Comparison of ENCODE assay signal across 1 cellular context in genomic region chr7:5822422-5822741, GRCh38.
TF ChIP-seq lines count a peak whose summit lies in the region.

No MANE protein-coding gene starts in this region.

TF ChIP-seq in HEK293, 187 proteins besides CTCF, POLR2A, EP300 and RAD21 (continued from another document):
- TF ChIP-seq, protein P1, sequence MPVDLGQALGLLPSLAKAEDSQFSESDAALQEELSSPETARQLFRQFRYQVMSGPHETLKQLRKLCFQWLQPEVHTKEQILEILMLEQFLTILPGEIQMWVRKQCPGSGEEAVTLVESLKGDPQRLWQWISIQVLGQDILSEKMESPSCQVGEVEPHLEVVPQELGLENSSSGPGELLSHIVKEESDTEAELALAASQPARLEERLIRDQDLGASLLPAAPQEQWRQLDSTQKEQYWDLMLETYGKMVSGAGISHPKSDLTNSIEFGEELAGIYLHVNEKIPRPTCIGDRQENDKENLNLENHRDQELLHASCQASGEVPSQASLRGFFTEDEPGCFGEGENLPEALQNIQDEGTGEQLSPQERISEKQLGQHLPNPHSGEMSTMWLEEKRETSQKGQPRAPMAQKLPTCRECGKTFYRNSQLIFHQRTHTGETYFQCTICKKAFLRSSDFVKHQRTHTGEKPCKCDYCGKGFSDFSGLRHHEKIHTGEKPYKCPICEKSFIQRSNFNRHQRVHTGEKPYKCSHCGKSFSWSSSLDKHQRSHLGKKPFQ (tag by site-specific recombination; IDR thresholded peaks at IDR 0.05): peak; percentile 64
- TF ChIP-seq SCRT1 (tag by site-specific recombination; IDR thresholded peaks at IDR 0.05; ENCODE audit: borderline replicate concordance): peak; percentile 10; the same call in 1 of the 2 replicates
